In the genomic region with DNA sequence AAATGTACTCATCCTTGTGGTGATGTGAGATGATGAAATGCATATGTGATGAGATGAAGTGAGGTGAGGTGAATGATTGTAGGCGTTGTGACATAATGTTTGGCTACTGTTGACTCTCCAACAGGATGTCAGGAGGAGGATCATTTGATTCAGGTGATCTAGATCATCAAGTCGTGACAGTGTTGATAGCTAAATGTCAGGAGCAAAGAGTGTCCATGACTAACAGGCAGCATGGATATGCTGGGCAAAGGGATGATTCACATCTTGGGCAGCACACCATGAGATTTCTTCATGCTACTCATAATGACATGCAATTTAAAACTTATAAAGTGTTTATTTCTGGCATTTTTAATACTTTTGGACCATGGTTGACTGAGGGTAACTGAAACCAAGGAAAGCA, we compare ENCODE assay signal across 16 cellular contexts. TPM values are rescaled to one million over a fixed set of nuclear protein-coding genes. Genes with fewer than 3 reads are reported as not detected.
DNase-seq lines count a peak whose midpoint lies in the region; ATAC-seq and TF ChIP-seq lines count a peak whose summit lies in the region.
"Had no signal": no experiment of that assay in that cellular context is flagged by ENCODE, and none has a peak within 500 bp of the region (broad histone marks: within the 10 kb centered on the region; RNA-seq: fewer than 3 reads in every experiment).

No MANE protein-coding gene starts in this region.

- H3K36me3 Mint-ChIP-seq in activated CD4-positive, alpha-beta T cell treated with anti-CD3 and anti-CD28 coated beads for 36 hours (ENCODE audit: low read depth): peaks cover 1% of the 10 kb centered on the region
- peaks cover 35% of the 10 kb centered on the region for H3K36me3 Mint-ChIP-seq in nephron progenitor cell (ENCODE audit: low read depth)
- peaks cover 2% of the 10 kb centered on the region for H3K36me3 Mint-ChIP-seq in neural progenitor cell

- no peak overlapping the region for H3K4me3 Mint-ChIP-seq in activated CD4-positive, alpha-beta T cell treated with anti-CD3 and anti-CD28 coated beads for 36 hours
- H3K4me3 Mint-ChIP-seq in nephron progenitor cell: no peak overlapping the region
- no peak overlapping the region for H3K4me3 Mint-ChIP-seq in neural progenitor cell
- H3K4me3 Mint-ChIP-seq: activated CD4-positive, alpha-beta memory T cell treated with anti-CD3 and anti-CD28 coated beads, Interleukin-2, amount 10 ng/mL, durations not matched to agents 7 days and 5 days had no signal

- H3K4me1 Mint-ChIP-seq in activated CD4-positive, alpha-beta T cell treated with anti-CD3 and anti-CD28 coated beads for 36 hours: no peaks in the 10 kb centered on the region
- H3K4me1 Mint-ChIP-seq in nephron progenitor cell (no peaks in the 10 kb centered on the region), neural progenitor cell (no peaks in the 10 kb centered on the region)
- H3K4me1 Mint-ChIP-seq: activated CD4-positive, alpha-beta memory T cell treated with anti-CD3 and anti-CD28 coated beads, Interleukin-2, amount 10 ng/mL, durations not matched to agents 7 days and 5 days had no signal

- no peaks in the 10 kb centered on the region for H3K27me3 Mint-ChIP-seq in activated CD4-positive, alpha-beta T cell treated with anti-CD3 and anti-CD28 coated beads for 36 hours
- H3K27me3 Mint-ChIP-seq in nephron progenitor cell (ENCODE audit: low read depth, poor library complexity) (no peaks in the 10 kb centered on the region), neural progenitor cell (ENCODE audit: insufficient read depth, low read depth) (peaks cover 2% of the 10 kb centered on the region)
- H3K27me3 Mint-ChIP-seq: activated CD4-positive, alpha-beta memory T cell treated with anti-CD3 and anti-CD28 coated beads, Interleukin-2, amount 10 ng/mL, durations not matched to agents 7 days and 5 days had no signal

- H3K9me3 Mint-ChIP-seq in activated CD4-positive, alpha-beta T cell treated with anti-CD3 and anti-CD28 coated beads for 36 hours (ENCODE audit: low read depth): no peaks in the 10 kb centered on the region
- no peaks in the 10 kb centered on the region for H3K9me3 Mint-ChIP-seq in nephron progenitor cell
- H3K9me3 Mint-ChIP-seq in neural progenitor cell: no peaks in the 10 kb centered on the region
- H3K9me3 Mint-ChIP-seq: activated CD4-positive, alpha-beta memory T cell treated with anti-CD3 and anti-CD28 coated beads, Interleukin-2, amount 10 ng/mL, durations not matched to agents 7 days and 5 days had no signal

- no peak for DNase-seq in activated CD4-positive, alpha-beta T cell treated with anti-CD3 and anti-CD28 coated beads for 36 hours
- DNase-seq in activated CD4-positive, alpha-beta T cell treated with anti-CD3 and anti-CD28 coated beads, Interleukin-2, amount 50 U/mL, for 4 hours: no peak
- DNase-seq in LHCN-M2 (ENCODE audit: low read depth) (peak; percentile 61), epithelial cell of esophagus (ENCODE audit: low read depth) (peak; percentile 86), nephron progenitor cell (no peak), COLO829 (ENCODE audit: low spot score) (no peak), neural progenitor cell (ENCODE audit: low spot score) (no peak), NCI-H2171 (lab: John Stamatoyannopoulos, UW) (no peak)
- DNase-seq: 8988T; activated CD4-positive, alpha-beta memory T cell treated with anti-CD3 and anti-CD28 coated beads, Interleukin-2, amount 10 ng/mL, durations not matched to agents 7 days and 5 days; activated gamma-delta T cell; central memory CD4-positive, alpha-beta T cell; mesendoderm; NCI-H69; ovary; RPMI8226 had no signal

- CTCF ChIA-PET in activated CD4-positive, alpha-beta T cell treated with anti-CD3 and anti-CD28 coated beads for 36 hours (lab: Charles Lee): interaction anchor here (2.6 kb wide), 1 partner anchor 8 kb away, joined by 8 read pairs; no protein-coding TSS in a partner anchor

- no peaks in the 10 kb centered on the region for H3K27me3 ChIP-seq in neural progenitor cell
- H3K27me3 ChIP-seq: ovary had no signal

- no peaks in the 10 kb centered on the region for H4K20me1 ChIP-seq in neural progenitor cell (ENCODE audit: low read depth)

- TF ChIP-seq CTCF in epithelial cell of esophagus (IDR thresholded peaks at IDR 0.05; ENCODE audit: insufficient read depth, low read depth, low read length, missing control alignments) (no peak), nephron progenitor cell (IDR thresholded peaks at IDR 0.05) (no peak), neural progenitor cell (IDR thresholded peaks at IDR 0.05) (no peak)

- ATAC-seq in activated CD4-positive, alpha-beta T cell treated with anti-CD3 and anti-CD28 coated beads for 36 hours: peak; percentile 77

- no peaks in the 10 kb centered on the region for H3F3A ChIP-seq in neural progenitor cell (ENCODE audit: low read depth)

- no peaks in the 10 kb centered on the region for H3K4me1 ChIP-seq in neural progenitor cell

- H3K79me2 ChIP-seq in neural progenitor cell (ENCODE audit: low read depth): no peaks in the 10 kb centered on the region

- no peak overlapping the region for H3K4me2 ChIP-seq in neural progenitor cell

- H3K4me3 ChIP-seq in epithelial cell of esophagus (ENCODE audit: low read length) (no peak overlapping the region), neural progenitor cell (no peak overlapping the region)
- H3K4me3 ChIP-seq: ovary had no signal

- peaks cover 3% of the 10 kb centered on the region for H3K36me3 ChIP-seq in neural progenitor cell
- H3K36me3 ChIP-seq: ovary had no signal

- no peak overlapping the region for H2AFZ ChIP-seq in neural progenitor cell (replicated peaks)

- H3K27ac Mint-ChIP-seq in activated CD4-positive, alpha-beta T cell treated with anti-CD3 and anti-CD28 coated beads for 36 hours: no peak overlapping the region
- H3K27ac Mint-ChIP-seq in nephron progenitor cell: peak overlapping the region; percentile 29
- H3K27ac Mint-ChIP-seq in neural progenitor cell: no peak overlapping the region
- H3K27ac Mint-ChIP-seq: activated CD4-positive, alpha-beta memory T cell treated with anti-CD3 and anti-CD28 coated beads, Interleukin-2, amount 10 ng/mL, durations not matched to agents 7 days and 5 days had no signal

- POLR2A ChIA-PET in activated CD4-positive, alpha-beta T cell treated with anti-CD3 and anti-CD28 coated beads for 36 hours (lab: Charles Lee): no interaction called here

- intact Hi-C loops in activated CD4-positive, alpha-beta T cell treated with anti-CD3 and anti-CD28 coated beads for 36 hours (cut with DNase I, micrococcal nuclease): loop anchor here in 1 of 2 experiments (10.0 kb wide), 1 partner anchor 167 kb away; the partner anchor contains the start of genes R3HDM1 and ZRANB3

- H3K9ac ChIP-seq in neural progenitor cell: no peak overlapping the region

- H3K27ac ChIP-seq in neural progenitor cell: no peak overlapping the region
- H3K27ac ChIP-seq: ovary had no signal

- H3K9me3 ChIP-seq in neural progenitor cell (ENCODE audit: low read depth): no peaks in the 10 kb centered on the region
- H3K9me3 ChIP-seq: ovary had no signal

RNA-seq across cellular contexts. Expression of gene UBXN4, which starts 40.2 kb away (rescaled TPM):
- 100 to 1,000 TPM in 1 of 2 experiments, 10 to 100 TPM in 1; 97.0 to 104 TPM for total RNA-seq in activated CD4-positive, alpha-beta T cell treated with anti-CD3 and anti-CD28 coated beads for 36 hours
- total RNA-seq in LHCN-M2 (2014; rRNA removed): 44.1 and 56.4 TPM in 2 replicates
- polyA plus RNA-seq in LHCN-M2 (2012): 26.1 TPM
- 57.6 and 94.3 TPM in 2 replicates for total RNA-seq in neural progenitor cell (ENCODE audit: low replicate concordance)

Comparison
In these comparisons a context has a peak if more than half of its experiments do, and no peak if none do; other contexts are left out.
1. DNase-seq: peak in LHCN-M2 (single experiment) and epithelial cell of esophagus (single experiment); none in activated CD4-positive, alpha-beta T cell treated with anti-CD3 and anti-CD28 coated beads for 36 hours (single experiment), activated CD4-positive, alpha-beta T cell treated with anti-CD3 and anti-CD28 coated beads, Interleukin-2, amount 50 U/mL, for 4 hours (0 of 2), nephron progenitor cell (single experiment), COLO829 (single experiment), neural progenitor cell (single experiment) and NCI-H2171 (single experiment).